22 cellular contexts compared by ENCODE assay signal in genomic region chr10:84335516-84335915, GRCh38. TPM values are rescaled to one million over a fixed set of nuclear protein-coding genes. Genes with fewer than 3 reads are reported as not detected.
A peak's percentile ranks its signal among the peaks of the same experiment; 100 is the strongest.
DNase-seq lines count a peak whose midpoint lies in the region; TF ChIP-seq lines count a peak whose summit lies in the region.
"Had no signal": no experiment of that assay in that cellular context is flagged by ENCODE, and none has a peak within 500 bp of the region (broad histone marks: within the 10 kb centered on the region; RNA-seq: fewer than 3 reads in every experiment).

No MANE protein-coding gene starts in this region.

- POLR2A ChIA-PET in PC-9 (lab: Charles Lee; ENCODE audit: unreplicated experiment) = no interaction called here

- H3K9ac ChIP-seq in mesenchymal stem cell (ENCODE audit: low read length) = no peak overlapping the region

- H3K9me2 ChIP-seq in PC-9 (ENCODE audit: insufficient read depth) = no peaks in the 10 kb centered on the region

- no peak overlapping the region for H3K23ac ChIP-seq in mesenchymal stem cell (ENCODE audit: low read length in 2 of 2)

- no peak for TF ChIP-seq CTCF in PC-9 (conservative IDR thresholded peaks at IDR 0.05)
- no peak for TF ChIP-seq CTCF in breast epithelium (IDR thresholded peaks at IDR 0.05)

- H3K4me2 ChIP-seq in PC-9 = peak overlapping the region; percentile 29; the same call in 1 of the 2 replicates
- H3K4me2 ChIP-seq in mesenchymal stem cell (ENCODE audit: low read length, poor library complexity, severe bottlenecking) = no peak overlapping the region

- H3K79me2 ChIP-seq in PC-9 (ENCODE audit: low read depth) = peaks cover 88% of the 10 kb centered on the region

- H3K27ac ChIP-seq in PC-9 = no peak overlapping the region
- H3K27ac ChIP-seq in epithelial cell of prostate = peak overlapping the region; percentile 46
- H3K27ac ChIP-seq in mesenchymal stem cell (ENCODE audit: low read length, poor library complexity, severe bottlenecking) = no peak overlapping the region
- no peak overlapping the region for H3K27ac ChIP-seq in breast epithelium
- H3K27ac ChIP-seq: brain microvascular endothelial cell, neutrophil, transverse colon had no signal

- BruUV-seq in PC-9 (replicated peaks; lab: Mats Ljungman, UMichigan) = no TSS peak

- DNase-seq in NCI-H1105 treated with DMSO at 0.1 percent for 48 hours (lab: John Stamatoyannopoulos, UW) = peak; percentile 9
- no peak for DNase-seq in NCI-H1105 (lab: John Stamatoyannopoulos, UW)
- DNase-seq in PC-9 = no peak
- no peak for DNase-seq in epithelial cell of prostate (ENCODE audit: low read depth, low spot score)
- no peak for DNase-seq in mesenchymal stem cell
- no peak for DNase-seq in breast epithelium (ENCODE audit: low spot score in 2 of 2)
- DNase-seq in GM03348 (ENCODE audit: low spot score) = no peak
- DNase-seq in activated effector memory CD4-positive, alpha-beta T cell treated with Interleukin-2 at 50 U/mL for 16 hours = no peak
- DNase-seq: 8988T; activated CD4-positive, alpha-beta T cell treated with anti-CD3 and anti-CD28 coated beads for 48 hours; activated gamma-delta T cell treated with Interleukin-2 at 50 U/mL for 16 hours; brain microvascular endothelial cell; hypothalamus; islet precursor cell; MG63; OCI-M1; stimulated activated CD4-positive, alpha-beta T cell treated with anti-CD3 and anti-CD28 coated beads, Interleukin-4, amount 100 ng/mL, for 1 hour; stimulated activated naive CD8-positive, alpha-beta T cell treated with anti-CD3 and anti-CD28 coated beads, Interleukin-15, amount 100 ng/mL, for 72 hours; transverse colon had no signal

- peak overlapping the region; percentile 59 for H2AK5ac ChIP-seq in mesenchymal stem cell (ENCODE audit: low read length, severe bottlenecking)

- peaks cover 3% of the 10 kb centered on the region; the same call in 1 of the 2 replicates for H3F3A ChIP-seq in PC-9 (ENCODE audit: insufficient read depth, low read depth)

- no peak overlapping the region for H2BK15ac ChIP-seq in mesenchymal stem cell (ENCODE audit: low read depth, poor library complexity, severe bottlenecking)

- no peak overlapping the region for H2BK12ac ChIP-seq in mesenchymal stem cell (ENCODE audit: low read length in 2 of 2)

- H2BK5ac ChIP-seq in mesenchymal stem cell (ENCODE audit: low read depth, low read length, poor library complexity, severe bottlenecking) = no peak overlapping the region

- no peaks in the 10 kb centered on the region for H3K27me3 ChIP-seq in PC-9 (ENCODE audit: insufficient read depth, low read depth)
- H3K27me3 ChIP-seq in mesenchymal stem cell (ENCODE audit: control insufficient read depth in 1 of 2, insufficient read depth in 1 of 2, low read length in 2 of 2) = no peaks in the 10 kb centered on the region
- no peaks in the 10 kb centered on the region for H3K27me3 ChIP-seq in breast epithelium
- H3K27me3 ChIP-seq: brain microvascular endothelial cell, MG63, neutrophil, transverse colon had no signal

- H3K79me1 ChIP-seq in mesenchymal stem cell (replicated peaks; ENCODE audit: low read length, poor library complexity, severe bottlenecking) = peaks cover 13% of the 10 kb centered on the region

- no peak overlapping the region for H4K8ac ChIP-seq in mesenchymal stem cell (ENCODE audit: low read length)

- H3K18ac ChIP-seq in mesenchymal stem cell (ENCODE audit: low read depth in 1 of 2, low read length in 2 of 2) = no peak overlapping the region

- H2BK120ac ChIP-seq in mesenchymal stem cell (ENCODE audit: low read depth, low read length) = no peak overlapping the region

- H3K4me3 ChIP-seq in PC-9 (no peak overlapping the region), mesenchymal stem cell (ENCODE audit: insufficient read depth in 1 of 2, low read depth in 1 of 2, low read length in 2 of 2) (no peak overlapping the region), breast epithelium (no peak overlapping the region)
- H3K4me3 ChIP-seq: GM12878, HAP-1, MG63, transverse colon had no signal

- no peaks in the 10 kb centered on the region; the same call in 1 of the 2 replicates for H4K20me1 ChIP-seq in PC-9 (ENCODE audit: insufficient read depth)

- H4K91ac ChIP-seq in mesenchymal stem cell (ENCODE audit: low read length) = no peak overlapping the region

- intact Hi-C loops in PC-9 (cut with micrococcal nuclease; ENCODE audit: unreplicated experiment) (no loop called here), breast epithelium (cut with DNase I; ENCODE audit: low total_unique reads) (no loop called here)

- H2AFZ ChIP-seq in PC-9 (no peak overlapping the region), mesenchymal stem cell (ENCODE audit: low read depth, low read length) (no peak overlapping the region)

- no peak overlapping the region for H3K4ac ChIP-seq in mesenchymal stem cell (ENCODE audit: low read depth in 1 of 2, low read length in 2 of 2)

- H3K36me3 ChIP-seq in PC-9 (ENCODE audit: low read depth) (no peaks in the 10 kb centered on the region), mesenchymal stem cell (ENCODE audit: control insufficient read depth in 1 of 2, insufficient read depth in 2 of 2, low read depth in 1 of 2, low read length in 2 of 2) (no peaks in the 10 kb centered on the region), breast epithelium (no peaks in the 10 kb centered on the region)
- H3K36me3 ChIP-seq: brain microvascular endothelial cell, HAP-1, MG63, neutrophil, transverse colon had no signal

- CTCF ChIA-PET in PC-9 (lab: Charles Lee) = interaction anchor here (0.5 to 1.1 kb wide), 3 partner anchors 14 to 204 kb away, joined by 3 read pairs; no protein-coding TSS in a partner anchor

- H3K4me1 ChIP-seq in PC-9 (replicated peaks; ENCODE audit: insufficient read depth) (peaks cover 26% of the 10 kb centered on the region), mesenchymal stem cell (ENCODE audit: control insufficient read depth, insufficient read depth, low read depth, low read length) (peaks cover 3% of the 10 kb centered on the region), breast epithelium (peaks cover 0 to 8% of the 10 kb centered on the region in 2 donors)
- H3K4me1 ChIP-seq: HAP-1 had no signal

- no peak for TF ChIP-seq POLR2A in breast epithelium (IDR thresholded peaks at IDR 0.05)

- H3K14ac ChIP-seq in mesenchymal stem cell (ENCODE audit: low read length in 2 of 2) = no peak overlapping the region

- H3K9me3 ChIP-seq in PC-9 (ENCODE audit: insufficient read depth, low read depth) (no peaks in the 10 kb centered on the region), mesenchymal stem cell (ENCODE audit: control insufficient read depth, low read length) (no peaks in the 10 kb centered on the region), breast epithelium (no peaks in the 10 kb centered on the region)
- H3K9me3 ChIP-seq: HAP-1, MG63, neutrophil, transverse colon had no signal

- WGBS in mesenchymal stem cell = 95% methylated on average over 3 of the region's 3 CpGs

RNA-seq across cellular contexts. Expression of gene CCSER2, which starts 7.1 kb away (rescaled TPM):
- 42.2 and 56.6 TPM in 2 replicates for total RNA-seq in PC-9 (2021)
- 58.4 TPM for polyA plus RNA-seq in mesenchymal stem cell (2013, experiment 1 of 2)
- 56.6 TPM for polyA plus RNA-seq in mesenchymal stem cell (2013, experiment 2 of 2)
- 10 to 100 TPM; 49.8 to 61.2 (median 49.9) TPM for total RNA-seq in breast epithelium
